ENCODE assay signal across 1 cellular context in the genomic region with DNA sequence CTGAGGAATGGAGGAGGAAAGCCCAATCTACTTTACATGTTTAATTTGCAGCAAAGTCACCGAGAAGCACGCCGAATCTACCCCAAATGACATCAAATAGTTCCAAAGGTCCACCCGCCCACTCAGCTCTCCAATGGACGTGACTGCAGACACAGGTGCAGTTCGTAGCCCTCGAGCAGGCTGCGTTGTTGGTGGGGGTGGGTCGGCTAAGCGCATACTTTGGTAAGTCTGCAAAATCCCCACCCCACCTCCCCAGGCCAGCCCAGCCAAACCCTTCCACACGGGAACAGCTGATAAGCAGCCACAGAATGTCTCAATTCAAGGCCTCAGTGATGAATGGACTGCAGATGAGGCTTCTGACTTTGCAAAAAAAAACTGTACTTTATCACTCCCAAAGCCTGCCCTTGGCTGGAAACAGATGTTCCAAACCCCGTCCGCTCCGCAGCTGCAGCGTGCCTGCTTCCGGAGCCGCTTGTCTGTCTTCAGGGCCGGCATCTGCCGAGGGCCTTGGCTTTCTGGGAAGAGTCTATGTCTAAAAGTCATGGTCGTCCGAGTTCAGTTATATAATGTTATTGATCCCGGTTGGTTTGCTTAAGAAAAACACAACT.
TF ChIP-seq lines count a peak whose summit lies in the region.

No MANE protein-coding gene starts in this region.

TF ChIP-seq in K562, 482 proteins besides CTCF, POLR2A, EP300 and RAD21 (continued from another document and continues in another):
- TF ChIP-seq, protein P1, sequence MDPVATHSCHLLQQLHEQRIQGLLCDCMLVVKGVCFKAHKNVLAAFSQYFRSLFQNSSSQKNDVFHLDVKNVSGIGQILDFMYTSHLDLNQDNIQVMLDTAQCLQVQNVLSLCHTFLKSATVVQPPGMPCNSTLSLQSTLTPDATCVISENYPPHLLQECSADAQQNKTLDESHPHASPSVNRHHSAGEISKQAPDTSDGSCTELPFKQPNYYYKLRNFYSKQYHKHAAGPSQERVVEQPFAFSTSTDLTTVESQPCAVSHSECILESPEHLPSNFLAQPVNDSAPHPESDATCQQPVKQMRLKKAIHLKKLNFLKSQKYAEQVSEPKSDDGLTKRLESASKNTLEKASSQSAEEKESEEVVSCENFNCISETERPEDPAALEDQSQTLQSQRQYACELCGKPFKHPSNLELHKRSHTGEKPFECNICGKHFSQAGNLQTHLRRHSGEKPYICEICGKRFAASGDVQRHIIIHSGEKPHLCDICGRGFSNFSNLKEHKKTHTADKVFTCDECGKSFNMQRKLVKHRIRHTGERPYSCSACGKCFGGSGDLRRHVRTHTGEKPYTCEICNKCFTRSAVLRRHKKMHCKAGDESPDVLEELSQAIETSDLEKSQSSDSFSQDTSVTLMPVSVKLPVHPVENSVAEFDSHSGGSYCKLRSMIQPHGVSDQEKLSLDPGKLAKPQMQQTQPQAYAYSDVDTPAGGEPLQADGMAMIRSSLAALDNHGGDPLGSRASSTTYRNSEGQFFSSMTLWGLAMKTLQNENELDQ (CRISPR knock-in tag; IDR thresholded peaks at IDR 0.05; ENCODE audit: borderline replicate concordance) = no peak
- peak; percentile 66; the same call in 1 of the 2 replicates for TF ChIP-seq ARID4B (CRISPR knock-in tag; IDR thresholded peaks at IDR 0.05)
- TF ChIP-seq, protein P2, sequence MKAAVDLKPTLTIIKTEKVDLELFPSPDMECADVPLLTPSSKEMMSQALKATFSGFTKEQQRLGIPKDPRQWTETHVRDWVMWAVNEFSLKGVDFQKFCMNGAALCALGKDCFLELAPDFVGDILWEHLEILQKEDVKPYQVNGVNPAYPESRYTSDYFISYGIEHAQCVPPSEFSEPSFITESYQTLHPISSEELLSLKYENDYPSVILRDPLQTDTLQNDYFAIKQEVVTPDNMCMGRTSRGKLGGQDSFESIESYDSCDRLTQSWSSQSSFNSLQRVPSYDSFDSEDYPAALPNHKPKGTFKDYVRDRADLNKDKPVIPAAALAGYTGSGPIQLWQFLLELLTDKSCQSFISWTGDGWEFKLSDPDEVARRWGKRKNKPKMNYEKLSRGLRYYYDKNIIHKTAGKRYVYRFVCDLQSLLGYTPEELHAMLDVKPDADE (conservative IDR thresholded peaks at IDR 0.05; ENCODE audit: control insufficient read depth, low read depth, low read length) = peak; percentile 95
- TF ChIP-seq C11orf30 (IDR thresholded peaks at IDR 0.05; ENCODE audit: low read depth) = peak; percentile 88
- TF ChIP-seq ZSCAN32 (CRISPR knock-in tag; IDR thresholded peaks at IDR 0.05) = no peak
- peak; percentile 97 for TF ChIP-seq DMBX1 (CRISPR knock-in tag; IDR thresholded peaks at IDR 0.05; ENCODE audit: borderline replicate concordance)
- TF ChIP-seq ZNF217 (CRISPR knock-in tag; IDR thresholded peaks at IDR 0.05) = no peak
- TF ChIP-seq BCOR (IDR thresholded peaks at IDR 0.05) = peak; percentile 96
- no peak for TF ChIP-seq NFIX (CRISPR knock-in tag; IDR thresholded peaks at IDR 0.05; ENCODE audit: low read depth)
- no peak for TF ChIP-seq ELK1 (CRISPR knock-in tag; IDR thresholded peaks at IDR 0.05)
- no peak for TF ChIP-seq PCBP2 (IDR thresholded peaks at IDR 0.05; ENCODE audit: low read depth, low read length, poor library complexity, severe bottlenecking)
- TF ChIP-seq EWSR1 (IDR thresholded peaks at IDR 0.05; ENCODE audit: borderline replicate concordance, low read depth, partially characterized antibody) = no peak
- TF ChIP-seq NCOA4 (IDR thresholded peaks at IDR 0.05; ENCODE audit: partially characterized antibody) = no peak
- TF ChIP-seq ZKSCAN3 (CRISPR knock-in tag; IDR thresholded peaks at IDR 0.05) = no peak
- peak; percentile 97 for TF ChIP-seq DPF2 (IDR thresholded peaks at IDR 0.05)
- no peak for TF ChIP-seq HDAC8 (tag; IDR thresholded peaks at IDR 0.05)
- TF ChIP-seq ELK3 (CRISPR knock-in tag; IDR thresholded peaks at IDR 0.05) = no peak
- peak; percentile 91 for TF ChIP-seq HMGN3 (IDR thresholded peaks at IDR 0.05; ENCODE audit: borderline replicate concordance, extremely low read depth, insufficient read length, low read depth, low read length)
- no peak for TF ChIP-seq BCLAF1 (IDR thresholded peaks at IDR 0.05; ENCODE audit: borderline replicate concordance in 1 of 2, control insufficient read depth in 1 of 2, low read depth in 2 of 2, low read length in 1 of 2)
- peak; percentile 86 for TF ChIP-seq EGR1 (conservative IDR thresholded peaks at IDR 0.05)
- TF ChIP-seq ZBTB40 (IDR thresholded peaks at IDR 0.05) = peak; percentile 28; the same call in 1 of the 2 replicates
- no peak for TF ChIP-seq ZBTB40 (CRISPR knock-in tag; IDR thresholded peaks at IDR 0.05)
- TF ChIP-seq ZNF79 (CRISPR knock-in tag; IDR thresholded peaks at IDR 0.05; ENCODE audit: low read depth) = no peak
- TF ChIP-seq KHSRP (IDR thresholded peaks at IDR 0.05) = no peak; the same call in 1 of the 2 replicates
- TF ChIP-seq ZNF699 (CRISPR knock-in tag; IDR thresholded peaks at IDR 0.05; ENCODE audit: insufficient replicate concordance) = no peak
- peak; percentile 24 for TF ChIP-seq TBP (optimal IDR thresholded peaks at IDR 0.05; ENCODE audit: low read depth, low read length)
- no peak for TF ChIP-seq HMBOX1 (IDR thresholded peaks at IDR 0.05)
